In the genomic region with DNA sequence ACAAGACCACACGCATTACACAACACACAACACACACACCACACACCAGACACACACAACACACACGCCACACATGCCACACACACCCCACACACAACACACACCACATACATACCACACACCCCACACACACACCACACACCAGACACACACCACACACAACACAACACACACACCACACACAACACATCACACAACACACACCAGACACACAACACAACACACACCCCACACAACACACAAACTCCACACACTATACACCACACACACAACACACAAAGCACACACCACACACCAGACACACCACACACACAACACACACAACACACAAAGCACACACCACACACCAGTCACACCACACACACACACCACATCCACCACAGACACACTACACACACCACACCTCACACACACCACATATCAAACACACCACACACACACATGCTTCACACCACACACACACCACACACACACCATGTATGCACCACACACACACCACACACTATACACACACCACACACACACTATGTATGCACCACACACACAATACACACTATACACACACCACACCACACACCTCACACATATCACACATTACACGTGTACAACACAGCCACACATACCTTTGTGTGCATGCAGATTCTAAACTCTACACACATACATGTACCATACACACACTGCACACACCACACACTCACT, we compare ENCODE assay signal across 15 cellular contexts.
DNase-seq lines count a peak whose midpoint lies in the region; ATAC-seq, FAIRE-seq and TF ChIP-seq lines count a peak whose summit lies in the region.
"Had no signal": no experiment of that assay in that cellular context is flagged by ENCODE, and none has a peak within 500 bp of the region (broad histone marks: within the 10 kb centered on the region; RNA-seq: fewer than 3 reads in every experiment).

No MANE protein-coding gene starts in this region.

- 88% methylated on average over 2 of the region's 3 CpGs; no CpG with 5 or more reads in 1 of the 2 experiments for WGBS in IMR-90 (ENCODE audit: extremely low coverage in 2 of 2, insufficient read length in 1 of 2), 2 experiments
- WGBS in H1 (ENCODE audit: extremely low coverage in 1 of 2, insufficient coverage in 1 of 2, insufficient read length in 1 of 2, insufficient replicate concordance in 2 of 2, low coverage in 1 of 2, low lambda C conversion rate in 2 of 2, missing lambda C conversion rate in 1 of 2), 2 experiments: 96% methylated on average over 2 of the region's 3 CpGs; no CpG with 5 or more reads in 1 of the 2 experiments
- no CpG with 5 or more reads among the region's 3 CpGs for WGBS in mesendoderm (ENCODE audit: extremely low coverage, insufficient coverage, low lambda C conversion rate)
- WGBS in hepatocyte (ENCODE audit: low lambda C conversion rate, missing lambda C conversion rate): 100% methylated on average over 1 of the region's 3 CpGs

- H4K8ac ChIP-seq in IMR-90 (ENCODE audit: low read depth in 2 of 2, low read length in 2 of 2) (no peak overlapping the region), H1 (ENCODE audit: extremely low read depth, insufficient read depth, low read length) (no peak overlapping the region), mesendoderm (ENCODE audit: low read depth, low read length) (no peak overlapping the region)

- no TSS peak for BruUV-seq in IMR-90 (replicated peaks; lab: Mats Ljungman, UMichigan)

- no peaks in the 10 kb centered on the region for H3K27me3 ChIP-seq in IMR-90 (ENCODE audit: control insufficient read depth, insufficient read depth, low read length)
- H3K27me3 ChIP-seq in H1 (replicated peaks in 1 of 4; ENCODE audit: control insufficient read depth in 3 of 4, extremely low read depth in 1 of 4, insufficient read depth in 3 of 4, low read length in 3 of 4): 0 out of 7 replicates have a peak, but pooled peaks cover 0 to 2% (median 0%) of the 10 kb centered on the region in 4 experiments
- no peaks in the 10 kb centered on the region for H3K27me3 ChIP-seq in mesendoderm (ENCODE audit: insufficient read depth, low read length, poor library complexity)
- no peaks in the 10 kb centered on the region for H3K27me3 ChIP-seq in hepatocyte

- H3K18ac ChIP-seq in IMR-90 (ENCODE audit: low read depth, low read length) (no peak overlapping the region), H1 (ENCODE audit: extremely low read depth, low read length) (no peak overlapping the region), mesendoderm (ENCODE audit: low read length) (no peak overlapping the region)

- CTCF ChIA-PET in IMR-90 (lab: Yijun Ruan, JAX) (no interaction called here), H1 (lab: Charles Lee; ENCODE audit: partially characterized antibody) (no interaction called here)

- no peaks in the 10 kb centered on the region for H3K9me2 ChIP-seq in hepatocyte (replicated peaks; ENCODE audit: insufficient read depth)

- no peak overlapping the region for H4K91ac ChIP-seq in IMR-90 (ENCODE audit: insufficient read depth, low read depth, low read length)
- peak overlapping the region; percentile 77 for H4K91ac ChIP-seq in H1 (replicated peaks; ENCODE audit: insufficient read length, low read length)

- H2BK120ac ChIP-seq in IMR-90 (ENCODE audit: low read depth, low read length) (no peak overlapping the region), H1 (replicated peaks; ENCODE audit: low read depth, low read length) (no peak overlapping the region), mesendoderm (ENCODE audit: low read depth, low read length) (no peak overlapping the region)

- H2BK20ac ChIP-seq in IMR-90 (ENCODE audit: low read depth, low read length) (no peak overlapping the region), H1 (ENCODE audit: low read length) (0 out of 2 replicates have a peak overlapping the region, but pooled peaks have one; percentile 25)

- no peaks in the 10 kb centered on the region for H3K9me1 ChIP-seq in IMR-90 (ENCODE audit: insufficient read depth, low read length)

- ATAC-seq in IMR-90 (ENCODE audit: low read depth): no peak
- no peak for ATAC-seq in HG02852 (IDR thresholded peaks at IDR 0.05; ENCODE audit: unreplicated experiment)

- intact Hi-C loops in IMR-90 (cut with micrococcal nuclease): no loop called here

- H2AFZ ChIP-seq in IMR-90 (replicated peaks; ENCODE audit: low read length, poor library complexity): no peak overlapping the region
- H2AFZ ChIP-seq in H1 (ENCODE audit: low read length): no peak overlapping the region
- no peak overlapping the region for H2AFZ ChIP-seq in hepatocyte
- H2AFZ ChIP-seq: GM23248 had no signal

- H3K4me2 ChIP-seq in IMR-90 (ENCODE audit: low read depth, low read length) (no peak overlapping the region), H1 (ENCODE audit: insufficient read depth in 1 of 2, low read depth in 2 of 2, low read length in 2 of 2) (no peak overlapping the region), mesendoderm (ENCODE audit: low read length) (no peak overlapping the region), hepatocyte (no peak overlapping the region)

- H2BK15ac ChIP-seq in IMR-90 (ENCODE audit: low read depth, low read length) (no peak overlapping the region), H1 (ENCODE audit: low read length) (no peak overlapping the region; the same call in 1 of the 2 replicates), mesendoderm (replicated peaks; ENCODE audit: low read depth) (no peak overlapping the region)

- H3K23ac ChIP-seq in IMR-90 (ENCODE audit: low read depth, low read length) (no peak overlapping the region), H1 (ENCODE audit: insufficient read length) (no peak overlapping the region), mesendoderm (ENCODE audit: low read length) (peak overlapping the region; percentile 66)

- no peak for TF ChIP-seq EP300 in H1 (IDR thresholded peaks at IDR 0.05; ENCODE audit: borderline replicate concordance in 1 of 2, low read depth in 2 of 2, low read length in 2 of 2)

- peaks cover 40% of the 10 kb centered on the region for H3K9me3 ChIP-seq in IMR-90 (ENCODE audit: control insufficient read depth, insufficient read depth, low read length)
- H3K9me3 ChIP-seq in H1 (ENCODE audit: insufficient read depth in 2 of 2, low read depth in 1 of 2, low read length in 1 of 2): no peaks in the 10 kb centered on the region; a peak in 1 of 4 replicates
- no peaks in the 10 kb centered on the region for H3K9me3 ChIP-seq in hepatocyte (ENCODE audit: low read depth)

- peak; percentile 78 for FAIRE-seq in GM12892 (lab: Jason Lieb, UNC)
- peak; percentile 65 for FAIRE-seq in H1 (lab: Jason Lieb, UNC)
- no peak for FAIRE-seq in GM19239 (lab: Jason Lieb, UNC)
- FAIRE-seq: A204.1 had no signal

- H3K56ac ChIP-seq in IMR-90 (ENCODE audit: extremely low read depth, insufficient read depth, low read length) (no peak overlapping the region), H1 (replicated peaks; ENCODE audit: insufficient read length, low read depth, low read length) (peak overlapping the region; percentile 99), mesendoderm (ENCODE audit: low read length) (no peak overlapping the region)

- no peak overlapping the region; the same call in 1 of the 2 replicates for H2BK12ac ChIP-seq in H1 (ENCODE audit: low read depth, low read length)

- H4K5ac ChIP-seq in IMR-90 (ENCODE audit: low read depth, low read length) (no peak overlapping the region), H1 (ENCODE audit: insufficient read length, low read depth, low read length) (peak overlapping the region; percentile 48), mesendoderm (ENCODE audit: low read length) (no peak overlapping the region)

- TF ChIP-seq CTCF in IMR-90 (conservative IDR thresholded peaks at IDR 0.05; ENCODE audit: low read depth, low read length) (no peak), H1 (IDR thresholded peaks at IDR 0.05; ENCODE audit: control extremely low read depth in 1 of 3, insufficient read depth in 1 of 3, low read depth in 1 of 3, low read length in 3 of 3) (no peak), hepatocyte (IDR thresholded peaks at IDR 0.05; ENCODE audit: poor library complexity) (no peak)

- dilution Hi-C loops in IMR-90 (cut with HindIII; ENCODE audit: low sequenced_read_pairs, unreplicated experiment): no loop called here

- no peak for TF ChIP-seq RAD21 in IMR-90 (IDR thresholded peaks at IDR 0.05; ENCODE audit: low read length)
- TF ChIP-seq RAD21 in H1 (IDR thresholded peaks at IDR 0.05 in 1 of 2, conservative IDR thresholded peaks at IDR 0.05 in 1 of 2; ENCODE audit: low read depth in 2 of 2, low read length in 2 of 2): no peak

- no peaks in the 10 kb centered on the region for H3K79me1 ChIP-seq in IMR-90 (ENCODE audit: low read depth in 1 of 2, low read length in 2 of 2)
- no peaks in the 10 kb centered on the region for H3K79me1 ChIP-seq in H1 (ENCODE audit: low read depth, low read length)
- H3K79me1 ChIP-seq in mesendoderm (ENCODE audit: low read length): no peaks in the 10 kb centered on the region

- DNase-seq in GM12892 (ENCODE audit: insufficient read length) (no peak), IMR-90 (no peak), H1 (ENCODE audit: low read depth in 1 of 2, low spot score in 2 of 2) (no peak), mesendoderm (peak; percentile 9), GM19239 (ENCODE audit: insufficient read length, low spot score) (no peak), hepatocyte (ENCODE audit: low spot score) (no peak)
- DNase-seq in activated CD4-positive, alpha-beta T cell treated with anti-CD3 and anti-CD28 coated beads, Interleukin-2, amount 50 U/mL, for 1 hour: no peak
- DNase-seq: C1 segment of cervical spinal cord; Calu3; CD4-positive, alpha-beta T cell; DMS 273 treated with DMSO at 0.1 percent for 48 hours; GM23248; KG1 had no signal

- H3K9ac ChIP-seq in IMR-90 (ENCODE audit: low read depth, low read length) (no peak overlapping the region), H1 (replicated peaks in 1 of 4; ENCODE audit: extremely low read depth in 1 of 4, low read depth in 3 of 4, low read length in 3 of 4) (peak overlapping the region in 2 of 4 experiments; percentile 9 to 11; a peak in 1 of 7 replicates), mesendoderm (ENCODE audit: low read length) (no peak overlapping the region)
- H3K9ac ChIP-seq: GM23248 had no signal

- no peaks in the 10 kb centered on the region for H3K4me1 ChIP-seq in IMR-90 (ENCODE audit: control insufficient read depth, insufficient read depth, low read length)
- H3K4me1 ChIP-seq in H1 (replicated peaks in 1 of 4; ENCODE audit: control insufficient read depth in 3 of 4, insufficient read depth in 4 of 4, low read length in 3 of 4): no peaks in the 10 kb centered on the region; a peak in 1 of 7 replicates
- H3K4me1 ChIP-seq in mesendoderm (ENCODE audit: control insufficient read depth, low read depth, low read length): no peaks in the 10 kb centered on the region
- H3K4me1 ChIP-seq in hepatocyte (ENCODE audit: insufficient read depth): no peaks in the 10 kb centered on the region

- H3K23me2 ChIP-seq in H1 (ENCODE audit: low read depth, low read length): peaks cover 10% of the 10 kb centered on the region; the same call in 1 of the 2 replicates

- H3K36me3 ChIP-seq in IMR-90 (ENCODE audit: control insufficient read depth, insufficient read depth, low read length) (no peaks in the 10 kb centered on the region), H1 (ENCODE audit: control insufficient read depth in 2 of 4, insufficient read depth in 4 of 4, low read length in 3 of 4) (no peaks in the 10 kb centered on the region; a peak in 1 of 8 replicates), mesendoderm (ENCODE audit: control insufficient read depth, insufficient read depth, low read length) (no peaks in the 10 kb centered on the region), hepatocyte (replicated peaks; ENCODE audit: insufficient read depth, low read depth) (no peaks in the 10 kb centered on the region)

- POLR2A ChIA-PET in IMR-90 (lab: Charles Lee; ENCODE audit: unreplicated experiment) (no interaction called here), H1 (lab: Charles Lee; ENCODE audit: partially characterized antibody) (no interaction called here)

- TF ChIP-seq POLR2A in GM12892 (IDR thresholded peaks at IDR 0.05; ENCODE audit: low read depth, low read length): no peak
- no peak for TF ChIP-seq POLR2A in IMR-90 (IDR thresholded peaks at IDR 0.05; ENCODE audit: low read depth, low read length)
- no peak for TF ChIP-seq POLR2A in H1 (IDR thresholded peaks at IDR 0.05; ENCODE audit: control extremely low read depth in 1 of 2, low read depth in 2 of 2, low read length in 2 of 2)

- no peaks in the 10 kb centered on the region for H3K79me2 ChIP-seq in H1 (ENCODE audit: control insufficient read depth in 1 of 2, insufficient read depth in 2 of 2, low read length in 2 of 2)
- no peaks in the 10 kb centered on the region for H3K79me2 ChIP-seq in mesendoderm (ENCODE audit: control insufficient read depth, insufficient read depth, low read length)
- H3K79me2 ChIP-seq in hepatocyte: no peaks in the 10 kb centered on the region

- in situ Hi-C loops in IMR-90 (cut with MboI; ENCODE audit: low sequenced_read_pairs): no loop called here

- H2AK9ac ChIP-seq in IMR-90 (replicated peaks; ENCODE audit: low read depth, low read length, poor library complexity): no peak overlapping the region

- H2BK5ac ChIP-seq in IMR-90 (ENCODE audit: low read depth, low read length, poor library complexity, severe bottlenecking) (peak overlapping the region; percentile 84), H1 (ENCODE audit: low read depth, low read length) (no peak overlapping the region), mesendoderm (ENCODE audit: low read length) (no peak overlapping the region)

- H3K27ac ChIP-seq in IMR-90 (ENCODE audit: insufficient read depth, low read length): no peak overlapping the region
- no peak overlapping the region for H3K27ac ChIP-seq in H1 (ENCODE audit: low read depth, low read length)
- no peak overlapping the region for H3K27ac ChIP-seq in mesendoderm (ENCODE audit: low read depth, low read length)
- no peak overlapping the region for H3K27ac ChIP-seq in hepatocyte
- H3K27ac ChIP-seq: GM23248 had no signal

- H3K4ac ChIP-seq in IMR-90 (ENCODE audit: low read depth, low read length) (no peak overlapping the region), H1 (replicated peaks; ENCODE audit: insufficient read length, low read depth, low read length) (peak overlapping the region; percentile 49), mesendoderm (ENCODE audit: low read depth, low read length) (no peak overlapping the region)

- no peak overlapping the region for H3K14ac ChIP-seq in IMR-90 (replicated peaks; ENCODE audit: low read depth, low read length)
- H3K14ac ChIP-seq in H1 (ENCODE audit: insufficient read length): no peak overlapping the region

- H4K20me1 ChIP-seq in IMR-90 (ENCODE audit: insufficient read depth, low read length): no peaks in the 10 kb centered on the region
- H4K20me1 ChIP-seq in H1 (replicated peaks in 1 of 2; ENCODE audit: control insufficient read depth in 1 of 2, insufficient read depth in 2 of 2, low read length in 2 of 2): peaks cover 0 to 7% of the 10 kb centered on the region in 2 experiments
- no peaks in the 10 kb centered on the region for H4K20me1 ChIP-seq in hepatocyte (ENCODE audit: insufficient read depth, poor library complexity, severe bottlenecking)

- H3K4me3 ChIP-seq in IMR-90 (ENCODE audit: insufficient read depth, low read depth, low read length) (no peak overlapping the region), H1 (ENCODE audit: extremely low read depth in 1 of 4, insufficient read depth in 2 of 4, low read depth in 3 of 4, low read length in 4 of 4) (no peak overlapping the region; a peak in 1 of 8 replicates), mesendoderm (ENCODE audit: low read length) (no peak overlapping the region), hepatocyte (no peak overlapping the region)
- H3K4me3 ChIP-seq: GM23248 had no signal

- H2AK5ac ChIP-seq in IMR-90 (ENCODE audit: low read depth, low read length) (no peak overlapping the region), H1 (ENCODE audit: low read depth, low read length) (peak overlapping the region; percentile 29; the same call in 1 of the 2 replicates), mesendoderm (ENCODE audit: low read length) (no peak overlapping the region)
